In genomic region chr5:54135042-54135441, GRCh38 we compare ENCODE assay signal across 23 cellular contexts.
DNase-seq lines count a peak whose midpoint lies in the region; ATAC-seq and TF ChIP-seq lines count a peak whose summit lies in the region.
"Had no signal": no experiment of that assay in that cellular context is flagged by ENCODE, and none has a peak within 500 bp of the region (broad histone marks: within the 10 kb centered on the region; RNA-seq: fewer than 3 reads in every experiment).

No MANE protein-coding gene starts in this region.

- no peaks in the 10 kb centered on the region for H3K27me3 Mint-ChIP-seq in stimulated activated naive CD8-positive, alpha-beta T cell treated with anti-CD3 and anti-CD28 coated beads, Interleukin-15, amount 100 ng/mL, for 72 hours

- no peaks in the 10 kb centered on the region for H3K9me3 ChIP-seq in lower lobe of right lung
- H3K9me3 ChIP-seq: A549, MG63, upper lobe of right lung had no signal

- H4K5ac ChIP-seq in mesendoderm (ENCODE audit: low read length) = no peak overlapping the region

- no peak overlapping the region for H3K4me3 Mint-ChIP-seq in stimulated activated naive CD8-positive, alpha-beta T cell treated with anti-CD3 and anti-CD28 coated beads, Interleukin-15, amount 100 ng/mL, for 72 hours
- H3K4me3 Mint-ChIP-seq: immature natural killer cell had no signal

- no peak overlapping the region for H3K4ac ChIP-seq in mesendoderm (ENCODE audit: low read depth, low read length)

- no peak overlapping the region for H3K9ac ChIP-seq in mesendoderm (ENCODE audit: low read length)
- H3K9ac ChIP-seq: BLaER1 treated with 17β-estradiol and CSF1 and Interleukin-3, amounts not matched to agents 10 nM and 100 nM had no signal

- H3K27me3 ChIP-seq in mesendoderm (ENCODE audit: insufficient read depth, low read length, poor library complexity) (no peaks in the 10 kb centered on the region), lower lobe of right lung (ENCODE audit: low read depth) (no peaks in the 10 kb centered on the region)
- H3K27me3 ChIP-seq: BLaER1 treated with 17β-estradiol and CSF1 and Interleukin-3, amounts not matched to agents 10 nM and 100 nM; MG63; upper lobe of right lung had no signal

- H3K56ac ChIP-seq in mesendoderm (ENCODE audit: low read length) = no peak overlapping the region

- no peak overlapping the region for H2BK5ac ChIP-seq in mesendoderm (ENCODE audit: low read length)

- peak; percentile 37 for DNase-seq in EL
- DNase-seq in RPMI7951 (ENCODE audit: low read depth) = peak; percentile 8
- DNase-seq in epithelial cell of esophagus (ENCODE audit: low read depth) = peak; percentile 27
- DNase-seq in mesendoderm = peak; percentile 14
- DNase-seq in stimulated activated naive CD8-positive, alpha-beta T cell treated with anti-CD3 and anti-CD28 coated beads, Interleukin-15, amount 100 ng/mL, for 72 hours = no peak
- DNase-seq in lower lobe of right lung = no peak
- DNase-seq: activated CD4-positive, alpha-beta T cell treated with anti-CD3 and anti-CD28 coated beads, Interleukin-2, amount 50 U/mL, for 1 hour; activated CD8-positive, alpha-beta memory T cell treated with anti-CD3 and anti-CD28 coated beads, Interleukin-2, amount 50 U/mL, for 4 hours; effector CD8-positive, alpha-beta T cell; immature natural killer cell; MG63; NCI-H146; NCI-H82; OCI-M1; SIG-M5; stimulated activated CD8-positive, alpha-beta memory T cell treated with anti-CD3 and anti-CD28 coated beads, Interleukin-4, amount 100 ng/mL, for 48 hours; T-helper 1 cell; upper lobe of right lung had no signal

- ATAC-seq in HG02610 (IDR thresholded peaks at IDR 0.05; ENCODE audit: unreplicated experiment) = no peak
- no peak for ATAC-seq in stimulated activated naive CD8-positive, alpha-beta T cell treated with anti-CD3 and anti-CD28 coated beads, Interleukin-15, amount 100 ng/mL, for 72 hours
- no peak for ATAC-seq in lower lobe of right lung
- no peak for ATAC-seq in HG03045 (IDR thresholded peaks at IDR 0.05; ENCODE audit: unreplicated experiment)
- ATAC-seq: A549, esophagus mucosa, upper lobe of right lung had no signal

- no peak overlapping the region for H4K8ac ChIP-seq in mesendoderm (ENCODE audit: low read depth, low read length)

- no peak for TF ChIP-seq CTCF in epithelial cell of esophagus (IDR thresholded peaks at IDR 0.05; ENCODE audit: insufficient read depth, low read depth, low read length, missing control alignments)
- TF ChIP-seq CTCF in lower lobe of right lung (IDR thresholded peaks at IDR 0.05) = no peak

- H3K79me2 ChIP-seq in mesendoderm (ENCODE audit: control insufficient read depth, insufficient read depth, low read length) = no peaks in the 10 kb centered on the region

- H3K79me1 ChIP-seq in mesendoderm (ENCODE audit: low read length) = no peaks in the 10 kb centered on the region

- no peak overlapping the region for H2BK15ac ChIP-seq in mesendoderm (replicated peaks; ENCODE audit: low read depth)

- H2AK5ac ChIP-seq in mesendoderm (ENCODE audit: low read length) = no peak overlapping the region

- H3K27ac ChIP-seq in mesendoderm (ENCODE audit: low read depth, low read length) (no peak overlapping the region), lower lobe of right lung (no peak overlapping the region)
- H3K27ac ChIP-seq: A549; BLaER1 treated with 17β-estradiol and CSF1 and Interleukin-3, amounts not matched to agents 10 nM and 100 nM; upper lobe of right lung had no signal

- H3K4me2 ChIP-seq in mesendoderm (ENCODE audit: low read length) = no peak overlapping the region
- H3K4me2 ChIP-seq: A549; BLaER1 treated with 17β-estradiol and CSF1 and Interleukin-3, amounts not matched to agents 10 nM and 100 nM had no signal

- H3K36me3 ChIP-seq in mesendoderm (ENCODE audit: control insufficient read depth, insufficient read depth, low read length) (no peaks in the 10 kb centered on the region), lower lobe of right lung (no peaks in the 10 kb centered on the region)
- H3K36me3 ChIP-seq: MG63, upper lobe of right lung had no signal

- H3K27ac Mint-ChIP-seq in stimulated activated naive CD8-positive, alpha-beta T cell treated with anti-CD3 and anti-CD28 coated beads, Interleukin-15, amount 100 ng/mL, for 72 hours = no peak overlapping the region
- H3K27ac Mint-ChIP-seq: immature natural killer cell had no signal

- H3K9me3 Mint-ChIP-seq in stimulated activated naive CD8-positive, alpha-beta T cell treated with anti-CD3 and anti-CD28 coated beads, Interleukin-15, amount 100 ng/mL, for 72 hours = no peaks in the 10 kb centered on the region
- H3K9me3 Mint-ChIP-seq: immature natural killer cell had no signal

- H3K4me3 ChIP-seq in epithelial cell of esophagus (ENCODE audit: low read length) = no peak overlapping the region
- H3K4me3 ChIP-seq in mesendoderm (ENCODE audit: low read length) = no peak overlapping the region
- no peak overlapping the region for H3K4me3 ChIP-seq in lower lobe of right lung
- H3K4me3 ChIP-seq: A549; BLaER1 treated with 17β-estradiol and CSF1 and Interleukin-3, amounts not matched to agents 10 nM and 100 nM; MG63; upper lobe of right lung had no signal

- intact Hi-C loops in lower lobe of right lung (cut with DNase I) = no loop called here

- H2BK120ac ChIP-seq in mesendoderm (ENCODE audit: low read depth, low read length) = no peak overlapping the region

- WGBS in mesendoderm (ENCODE audit: extremely low coverage, insufficient coverage, low lambda C conversion rate) = no CpG with 5 or more reads among the region's 2 CpGs

- H3K18ac ChIP-seq in mesendoderm (ENCODE audit: low read length) = no peak overlapping the region

- no peaks in the 10 kb centered on the region for H3K4me1 ChIP-seq in mesendoderm (ENCODE audit: control insufficient read depth, low read depth, low read length)
- H3K4me1 ChIP-seq in lower lobe of right lung = no peaks in the 10 kb centered on the region
- H3K4me1 ChIP-seq: BLaER1 treated with 17β-estradiol and CSF1 and Interleukin-3, amounts not matched to agents 10 nM and 100 nM; upper lobe of right lung had no signal

- H3K4me1 Mint-ChIP-seq in stimulated activated naive CD8-positive, alpha-beta T cell treated with anti-CD3 and anti-CD28 coated beads, Interleukin-15, amount 100 ng/mL, for 72 hours = no peaks in the 10 kb centered on the region
- H3K4me1 Mint-ChIP-seq: immature natural killer cell had no signal

- no peak overlapping the region for H3K23ac ChIP-seq in mesendoderm (ENCODE audit: low read length)

Comparison
In these comparisons a context has a peak if more than half of its experiments do, and no peak if none do; other contexts are left out.
1. DNase-seq: peak in EL (single experiment), RPMI7951 (single experiment), epithelial cell of esophagus (single experiment) and mesendoderm (single experiment); none in stimulated activated naive CD8-positive, alpha-beta T cell treated with anti-CD3 and anti-CD28 coated beads, Interleukin-15, amount 100 ng/mL, for 72 hours (0 of 2) and lower lobe of right lung (single experiment).